1 cellular context compared by ENCODE assay signal in the genomic region with DNA sequence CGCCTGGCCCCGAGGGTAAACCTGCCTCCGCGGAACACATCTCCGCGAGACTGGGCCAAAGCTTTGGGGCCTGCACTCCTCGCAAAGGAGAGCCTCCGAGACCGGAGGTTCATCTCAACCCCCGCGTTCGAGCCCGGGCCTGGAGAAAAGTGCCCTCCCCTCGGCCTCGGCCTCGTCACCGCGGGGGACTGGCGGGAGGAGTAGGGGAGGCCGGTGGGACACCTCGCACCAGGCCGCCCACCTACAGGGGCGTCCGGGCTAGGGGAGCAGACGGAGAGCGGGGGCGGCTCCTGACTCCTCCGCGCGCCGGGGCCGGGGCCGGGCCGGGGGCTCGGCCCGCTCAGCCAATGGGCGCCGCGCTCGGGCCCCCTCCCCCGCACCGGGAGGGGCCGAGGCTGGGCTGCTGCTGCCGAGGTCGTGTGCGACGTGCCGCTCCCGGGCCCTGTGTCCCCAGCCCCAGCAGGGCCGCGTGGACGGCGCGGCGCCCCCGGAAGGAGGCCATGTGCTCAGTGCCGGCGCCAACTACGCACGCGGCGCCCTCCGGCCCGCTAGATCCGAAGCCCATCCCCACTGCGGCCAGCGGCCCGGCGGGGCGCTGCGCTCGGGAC.
A peak's percentile ranks its signal among the peaks of the same experiment; 100 is the strongest.
TF ChIP-seq lines count a peak whose summit lies in the region.

No MANE protein-coding gene starts in this region.

TF ChIP-seq in WTC11, 78 proteins besides CTCF, POLR2A, EP300 and RAD21 (continued from another document):
- TF ChIP-seq ZNF425 (CRISPR knock-in tag; conservative IDR thresholded peaks at IDR 0.05) (no peak), TEAD4 (CRISPR knock-in tag; IDR thresholded peaks at IDR 0.05) (0 out of 2 replicates have a peak, but pooled peaks have one; percentile 23), ERG (CRISPR knock-in tag; IDR thresholded peaks at IDR 0.05) (no peak), TEAD1 (CRISPR knock-in tag; IDR thresholded peaks at IDR 0.05) (no peak), ZNF317 (CRISPR knock-in tag; IDR thresholded peaks at IDR 0.05; ENCODE audit: borderline replicate concordance, low read depth) (no peak), ZNF263 (CRISPR knock-in tag; IDR thresholded peaks at IDR 0.05; ENCODE audit: low read depth) (no peak), NR3C1 (CRISPR knock-in tag; conservative IDR thresholded peaks at IDR 0.05; ENCODE audit: low read depth) (no peak), JUN (CRISPR knock-in tag; IDR thresholded peaks at IDR 0.05) (0 out of 2 replicates have a peak, but pooled peaks have one; percentile 6), ZBTB21 (CRISPR knock-in tag; IDR thresholded peaks at IDR 0.05; ENCODE audit: borderline replicate concordance) (no peak), FOXP4 (CRISPR knock-in tag; IDR thresholded peaks at IDR 0.05) (no peak), FOXP1 (CRISPR knock-in tag; IDR thresholded peaks at IDR 0.05; ENCODE audit: borderline replicate concordance) (peak; percentile 46; the same call in 1 of the 2 replicates), OVOL2 (CRISPR knock-in tag; IDR thresholded peaks at IDR 0.05; ENCODE audit: borderline replicate concordance) (no peak), ZNF671 (CRISPR knock-in tag; IDR thresholded peaks at IDR 0.05) (no peak), AFF4 (CRISPR knock-in tag; IDR thresholded peaks at IDR 0.05; ENCODE audit: borderline replicate concordance) (no peak), MYBL2 (CRISPR knock-in tag; IDR thresholded peaks at IDR 0.05) (no peak)
- TF ChIP-seq, protein P1, sequence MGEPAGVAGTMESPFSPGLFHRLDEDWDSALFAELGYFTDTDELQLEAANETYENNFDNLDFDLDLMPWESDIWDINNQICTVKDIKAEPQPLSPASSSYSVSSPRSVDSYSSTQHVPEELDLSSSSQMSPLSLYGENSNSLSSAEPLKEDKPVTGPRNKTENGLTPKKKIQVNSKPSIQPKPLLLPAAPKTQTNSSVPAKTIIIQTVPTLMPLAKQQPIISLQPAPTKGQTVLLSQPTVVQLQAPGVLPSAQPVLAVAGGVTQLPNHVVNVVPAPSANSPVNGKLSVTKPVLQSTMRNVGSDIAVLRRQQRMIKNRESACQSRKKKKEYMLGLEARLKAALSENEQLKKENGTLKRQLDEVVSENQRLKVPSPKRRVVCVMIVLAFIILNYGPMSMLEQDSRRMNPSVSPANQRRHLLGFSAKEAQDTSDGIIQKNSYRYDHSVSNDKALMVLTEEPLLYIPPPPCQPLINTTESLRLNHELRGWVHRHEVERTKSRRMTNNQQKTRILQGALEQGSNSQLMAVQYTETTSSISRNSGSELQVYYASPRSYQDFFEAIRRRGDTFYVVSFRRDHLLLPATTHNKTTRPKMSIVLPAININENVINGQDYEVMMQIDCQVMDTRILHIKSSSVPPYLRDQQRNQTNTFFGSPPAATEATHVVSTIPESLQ (CRISPR knock-in tag; IDR thresholded peaks at IDR 0.05): no peak
- TF ChIP-seq, protein P2, sequence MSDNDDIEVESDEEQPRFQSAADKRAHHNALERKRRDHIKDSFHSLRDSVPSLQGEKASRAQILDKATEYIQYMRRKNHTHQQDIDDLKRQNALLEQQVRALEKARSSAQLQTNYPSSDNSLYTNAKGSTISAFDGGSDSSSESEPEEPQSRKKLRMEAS (CRISPR knock-in tag; IDR thresholded peaks at IDR 0.05): peak; percentile 29; the same call in 1 of the 2 replicates
- TF ChIP-seq, protein P3, sequence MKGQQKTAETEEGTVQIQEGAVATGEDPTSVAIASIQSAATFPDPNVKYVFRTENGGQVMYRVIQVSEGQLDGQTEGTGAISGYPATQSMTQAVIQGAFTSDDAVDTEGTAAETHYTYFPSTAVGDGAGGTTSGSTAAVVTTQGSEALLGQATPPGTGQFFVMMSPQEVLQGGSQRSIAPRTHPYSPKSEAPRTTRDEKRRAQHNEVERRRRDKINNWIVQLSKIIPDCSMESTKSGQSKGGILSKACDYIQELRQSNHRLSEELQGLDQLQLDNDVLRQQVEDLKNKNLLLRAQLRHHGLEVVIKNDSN (CRISPR knock-in tag; IDR thresholded peaks at IDR 0.05): no peak
- TF ChIP-seq, protein P4, sequence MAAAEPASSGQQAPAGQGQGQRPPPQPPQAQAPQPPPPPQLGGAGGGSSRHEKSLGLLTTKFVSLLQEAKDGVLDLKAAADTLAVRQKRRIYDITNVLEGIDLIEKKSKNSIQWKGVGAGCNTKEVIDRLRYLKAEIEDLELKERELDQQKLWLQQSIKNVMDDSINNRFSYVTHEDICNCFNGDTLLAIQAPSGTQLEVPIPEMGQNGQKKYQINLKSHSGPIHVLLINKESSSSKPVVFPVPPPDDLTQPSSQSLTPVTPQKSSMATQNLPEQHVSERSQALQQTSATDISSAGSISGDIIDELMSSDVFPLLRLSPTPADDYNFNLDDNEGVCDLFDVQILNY (CRISPR knock-in tag; IDR thresholded peaks at IDR 0.05): no peak
